Comparison of ENCODE assay signal across 2 cellular contexts in genomic region chr11:75094382-75094781, GRCh38.
A peak's percentile ranks its signal among the peaks of the same experiment; 100 is the strongest.
TF ChIP-seq lines count a peak whose summit lies in the region.

No MANE protein-coding gene starts in this region.

TF ChIP-seq in K562, 482 proteins besides CTCF, POLR2A, EP300 and RAD21:
- TF ChIP-seq ZNF121 (CRISPR knock-in tag; conservative IDR thresholded peaks at IDR 0.05): peak; percentile 93
- TF ChIP-seq RBM25 (IDR thresholded peaks at IDR 0.05; ENCODE audit: low read depth, low read length, severe bottlenecking): peak; percentile 18
TF ChIP-seq in K562: peak in this region for 2; not testable (repeated sequence) for 480.

TF ChIP-seq in HepG2, 621 proteins besides CTCF, POLR2A, EP300 and RAD21:
- TF ChIP-seq ZNF121 (CRISPR knock-in tag; IDR thresholded peaks at IDR 0.05): 0 out of 2 replicates have a peak, but pooled peaks have one; percentile 36
